In the genomic region with DNA sequence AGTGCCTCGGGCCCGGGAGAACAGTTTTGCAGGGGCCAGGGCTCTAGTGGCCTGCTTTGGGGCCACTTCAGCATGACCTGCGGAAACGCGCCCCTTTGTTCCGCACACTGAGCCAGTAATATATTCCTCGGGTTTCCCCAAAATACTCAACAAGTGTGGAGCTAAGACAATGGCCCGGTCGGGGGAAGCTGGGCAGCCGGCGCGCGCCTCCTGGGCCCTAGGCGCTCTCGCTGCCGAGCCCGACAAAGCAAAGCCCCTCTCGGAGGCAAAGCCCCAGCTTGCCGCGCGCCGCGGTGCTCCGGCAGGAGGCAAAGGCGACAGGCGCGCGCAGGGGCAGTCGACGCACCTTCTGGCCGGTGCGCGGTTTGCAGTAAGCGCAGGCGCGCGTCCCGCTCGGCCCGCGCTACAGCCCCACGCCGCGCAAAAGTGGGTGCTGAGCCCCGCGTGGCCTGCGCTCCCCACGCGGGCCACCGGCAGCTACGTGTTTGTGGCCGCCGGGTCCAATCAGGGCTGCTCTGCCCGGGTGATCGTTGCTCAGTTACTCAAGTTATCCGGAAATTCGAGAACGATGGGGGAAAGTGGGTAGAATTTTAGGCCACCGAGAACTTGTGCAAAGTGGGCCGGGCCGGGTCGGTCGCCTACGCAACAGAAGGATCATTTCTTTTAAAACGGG, we compare ENCODE assay signal across 14 cellular contexts. TPM values are rescaled to one million over a fixed set of nuclear protein-coding genes. Genes with fewer than 3 reads are reported as not detected.
DNase-seq lines count a peak whose midpoint lies in the region; ATAC-seq and TF ChIP-seq lines count a peak whose summit lies in the region.
"Had no signal": no experiment of that assay in that cellular context is flagged by ENCODE, and none has a peak within 500 bp of the region (broad histone marks: within the 10 kb centered on the region; RNA-seq: fewer than 3 reads in every experiment).

No MANE protein-coding gene starts in this region.

- TF ChIP-seq CTCF in esophagus muscularis mucosa (IDR thresholded peaks at IDR 0.05) (no peak), gastrocnemius medialis (IDR thresholded peaks at IDR 0.05 in 4 of 5, conservative IDR thresholded peaks at IDR 0.05 in 1 of 5) (no peak)

- DNase-seq in activated CD4-positive, alpha-beta T cell treated with anti-CD3 and anti-CD28 coated beads, Interleukin-2, amount 10 ng/mL, durations not matched to agents 24 days and 14 days = no peak
- no peak for DNase-seq in activated CD4-positive, alpha-beta T cell treated with anti-CD3 and anti-CD28 coated beads, Interleukin-2, amount 50 U/mL, for 1 hour
- DNase-seq in NCI-H1105 treated with DMSO at 0.1 percent for 48 hours (lab: John Stamatoyannopoulos, UW) (peak; percentile 65), esophagus muscularis mucosa (ENCODE audit: extremely low spot score) (peak; percentile 70), gastrocnemius medialis (no peak)
- DNase-seq: activated naive CD4-positive, alpha-beta T cell; effector memory CD8-positive, alpha-beta T cell; KG1 had no signal

- no peak overlapping the region for H3K27ac ChIP-seq in esophagus muscularis mucosa (replicated peaks in 1 of 4)
- H3K27ac ChIP-seq in gastrocnemius medialis = no peak overlapping the region
- H3K27ac ChIP-seq: BLaER1 treated with 17β-estradiol and CSF1 and Interleukin-3, amounts not matched to agents 10 nM and 100 nM; prostate gland had no signal

- no peak for TF ChIP-seq EP300 in esophagus muscularis mucosa (IDR thresholded peaks at IDR 0.05)

- H3K9me3 Mint-ChIP-seq in activated CD4-positive, alpha-beta T cell treated with anti-CD3 and anti-CD28 coated beads, Interleukin-2, amount 10 ng/mL, durations not matched to agents 24 days and 14 days = no peaks in the 10 kb centered on the region
- H3K9me3 Mint-ChIP-seq: effector memory CD8-positive, alpha-beta T cell had no signal

- H3K27me3 Mint-ChIP-seq in activated CD4-positive, alpha-beta T cell treated with anti-CD3 and anti-CD28 coated beads, Interleukin-2, amount 10 ng/mL, durations not matched to agents 24 days and 14 days = peaks cover 82% of the 10 kb centered on the region

- TF ChIP-seq POLR2A in esophagus muscularis mucosa (IDR thresholded peaks at IDR 0.05; ENCODE audit: low read depth) (no peak), gastrocnemius medialis (IDR thresholded peaks at IDR 0.05) (no peak)

- H3K27ac Mint-ChIP-seq in activated CD4-positive, alpha-beta T cell treated with anti-CD3 and anti-CD28 coated beads, Interleukin-2, amount 10 ng/mL, durations not matched to agents 24 days and 14 days = peak overlapping the region; percentile 53
- H3K27ac Mint-ChIP-seq: effector memory CD8-positive, alpha-beta T cell had no signal

- 0% methylated on average over 16 of the region's 65 CpGs for WGBS in esophagus muscularis mucosa

- peaks cover 47 to 66% (median 63%) of the 10 kb centered on the region in 4 donors for H3K4me1 ChIP-seq in esophagus muscularis mucosa
- peaks cover 3 to 38% of the 10 kb centered on the region in 2 donors for H3K4me1 ChIP-seq in gastrocnemius medialis

- no peak overlapping the region for H3K4me3 Mint-ChIP-seq in activated CD4-positive, alpha-beta T cell treated with anti-CD3 and anti-CD28 coated beads, Interleukin-2, amount 10 ng/mL, durations not matched to agents 24 days and 14 days

- in situ Hi-C loops in gastrocnemius medialis (cut with MboI; ENCODE audit: low sequenced_read_pairs in 4 of 4) = no loop called here

- H3K4me3 ChIP-seq in esophagus muscularis mucosa = peak overlapping the region in 1 of 4 donors; percentile 23
- H3K4me3 ChIP-seq in gastrocnemius medialis = peak overlapping the region in 3 of 4 donors; percentile 17 to 46 (median 31)
- H3K4me3 ChIP-seq: prostate gland had no signal

- H3K27me3 ChIP-seq in esophagus muscularis mucosa (peaks cover 0 to 100% (median 60%) of the 10 kb centered on the region in 4 donors), gastrocnemius medialis (peaks cover 77 to 80% (median 77%) of the 10 kb centered on the region in 3 donors)

- no peak for ATAC-seq in gastrocnemius medialis
- ATAC-seq in HG03565 (IDR thresholded peaks at IDR 0.05; ENCODE audit: unreplicated experiment) = no peak
- ATAC-seq in HG02642 (IDR thresholded peaks at IDR 0.05; ENCODE audit: poor library complexity, unreplicated experiment) = no peak
- no peak for ATAC-seq in HG03439 (IDR thresholded peaks at IDR 0.05; ENCODE audit: unreplicated experiment)
- ATAC-seq: effector memory CD8-positive, alpha-beta T cell had no signal

- H3K36me3 Mint-ChIP-seq in activated CD4-positive, alpha-beta T cell treated with anti-CD3 and anti-CD28 coated beads, Interleukin-2, amount 10 ng/mL, durations not matched to agents 24 days and 14 days (ENCODE audit: low read depth) = no peaks in the 10 kb centered on the region

- H3K9me3 ChIP-seq in esophagus muscularis mucosa = no peaks in the 10 kb centered on the region
- no peaks in the 10 kb centered on the region for H3K9me3 ChIP-seq in gastrocnemius medialis
- H3K9me3 ChIP-seq: prostate gland had no signal

- H3K36me3 ChIP-seq in esophagus muscularis mucosa = no peaks in the 10 kb centered on the region
- H3K36me3 ChIP-seq in gastrocnemius medialis = no peaks in the 10 kb centered on the region
- H3K36me3 ChIP-seq: BLaER1 treated with 17β-estradiol and CSF1 and Interleukin-3, amounts not matched to agents 10 nM and 100 nM; prostate gland had no signal

- intact Hi-C loops in activated CD4-positive, alpha-beta T cell treated with anti-CD3 and anti-CD28 coated beads, Interleukin-2, amount 10 ng/mL, durations not matched to agents 24 days and 14 days (cut with micrococcal nuclease) = loop anchor here (10.0 kb wide), 1 partner anchor 329 kb away; no protein-coding TSS in a partner anchor
- intact Hi-C loops in esophagus muscularis mucosa (cut with DNase I) (no loop called here), gastrocnemius medialis (cut with DNase I; ENCODE audit: low total_unique reads) (no loop called here)

- H3K4me1 Mint-ChIP-seq in activated CD4-positive, alpha-beta T cell treated with anti-CD3 and anti-CD28 coated beads, Interleukin-2, amount 10 ng/mL, durations not matched to agents 24 days and 14 days = peaks cover 8% of the 10 kb centered on the region

RNA-seq across cellular contexts. Expression of a gene that starts 3.2 kb away (rescaled TPM):
- not detected in 2 replicates for total RNA-seq in activated CD4-positive, alpha-beta T cell treated with anti-CD3 and anti-CD28 coated beads, Interleukin-2, amount 10 ng/mL, durations not matched to agents 24 days and 14 days
- total RNA-seq in esophagus muscularis mucosa = not detected
- not detected for total RNA-seq in gastrocnemius medialis
- total RNA-seq: OCI-LY7 had no signal

Comparison
In these comparisons a context has a peak if more than half of its experiments do, and no peak if none do; other contexts are left out.
1. DNase-seq: peak in NCI-H1105 treated with DMSO at 0.1 percent for 48 hours (single experiment) and esophagus muscularis mucosa (single experiment); none in activated CD4-positive, alpha-beta T cell treated with anti-CD3 and anti-CD28 coated beads, Interleukin-2, amount 10 ng/mL, durations not matched to agents 24 days and 14 days (single experiment), activated CD4-positive, alpha-beta T cell treated with anti-CD3 and anti-CD28 coated beads, Interleukin-2, amount 50 U/mL, for 1 hour (single experiment) and gastrocnemius medialis (0 of 2).